24 cellular contexts compared by ENCODE assay signal in genomic region chr1:31830511-31830910, GRCh38. TPM values are rescaled to one million over a fixed set of nuclear protein-coding genes. Genes with fewer than 3 reads are reported as not detected.
DNase-seq lines count a peak whose midpoint lies in the region; TF ChIP-seq lines count a peak whose summit lies in the region.
"Had no signal": no experiment of that assay in that cellular context is flagged by ENCODE, and none has a peak within 500 bp of the region (broad histone marks: within the 10 kb centered on the region; RNA-seq: fewer than 3 reads in every experiment).

No MANE protein-coding gene starts in this region.

- no peak overlapping the region for H3K4me3 ChIP-seq in esophagus muscularis mucosa
- H3K4me3 ChIP-seq: HAP-1, Peyer's patch, SK-N-MC, vagina had no signal

- 86% methylated on average over 8 of the region's 8 CpGs for WGBS in esophagus muscularis mucosa

- no peaks in the 10 kb centered on the region for H3K9me3 ChIP-seq in esophagus muscularis mucosa
- H3K9me3 ChIP-seq: HAP-1, neutrophil, Peyer's patch, vagina had no signal

- no peak for TF ChIP-seq CTCF in esophagus muscularis mucosa (IDR thresholded peaks at IDR 0.05)

- no peak overlapping the region for H3K27ac ChIP-seq in esophagus muscularis mucosa (replicated peaks in 1 of 4)
- H3K27ac ChIP-seq: neutrophil, Peyer's patch, SK-N-MC, vagina, VCaP had no signal

- no peaks in the 10 kb centered on the region for H3K36me3 ChIP-seq in esophagus muscularis mucosa
- H3K36me3 ChIP-seq: HAP-1, neutrophil, Peyer's patch, vagina had no signal

- TF ChIP-seq EP300 in esophagus muscularis mucosa (IDR thresholded peaks at IDR 0.05) = no peak

- H3K4me1 ChIP-seq in esophagus muscularis mucosa = no peaks in the 10 kb centered on the region
- H3K4me1 ChIP-seq: HAP-1, vagina had no signal

- H3K27me3 ChIP-seq in esophagus muscularis mucosa = peaks cover 0 to 15% (median 0%) of the 10 kb centered on the region in 4 donors
- H3K27me3 ChIP-seq: neutrophil, Peyer's patch, vagina had no signal

- intact Hi-C loops in esophagus muscularis mucosa (cut with DNase I) (no loop called here), posterior vena cava (cut with DNase I) (loop anchor here in 1 of 2 donors (1.0 kb wide), 1 partner anchor 16 kb away; no protein-coding TSS in a partner anchor)

- DNase-seq in COLO668 (lab: John Stamatoyannopoulos, UW; ENCODE audit: unreplicated experiment) = peak; percentile 92
- peak; percentile 24 for DNase-seq in NCI-H1092 (lab: John Stamatoyannopoulos, UW)
- DNase-seq in NCI-H526 treated with DMSO at 0.1 percent for 48 hours (lab: John Stamatoyannopoulos, UW) = peak; percentile 23
- DNase-seq in esophagus muscularis mucosa (ENCODE audit: extremely low spot score) = peak; percentile 78
- no peak for DNase-seq in RKO (ENCODE audit: low spot score)
- no peak for DNase-seq in SW480 (ENCODE audit: low spot score)
- no peak for DNase-seq in posterior vena cava (ENCODE audit: low spot score)
- DNase-seq in dedifferentiated amniotic fluid mesenchymal stem cell (ENCODE audit: extremely low spot score) = no peak
- DNase-seq: activated T-cell treated with anti-CD3 and anti-CD28 coated beads, Interleukin-2, amount 50 U/mL, for 1 hour; C1 segment of cervical spinal cord; Calu3; GF-D8; kidney; NCI-H1048; NCI-H2227 treated with DMSO at 0.1 percent for 48 hours; stimulated activated CD4-positive, alpha-beta T cell treated with anti-CD3 and anti-CD28 coated beads, Interleukin-1b, Interleukin-23, amount 100 ng/mL, for 48 hours had no signal

- no peak for TF ChIP-seq POLR2A in esophagus muscularis mucosa (IDR thresholded peaks at IDR 0.05; ENCODE audit: low read depth)

RNA-seq across cellular contexts. Expression of gene SPOCD1, which starts 14.7 kb away (rescaled TPM):
- total RNA-seq in esophagus muscularis mucosa = under 1 TPM in 3 of 4 donors, not detected in 1; 0.17 to 0.19 (median 0.17) TPM
- 10 to 100 TPM; 13.5 to 23.0 TPM for total RNA-seq in posterior vena cava
- total RNA-seq: T-helper 2 cell treated with Interferon-gamma antibody and Interleukin-4, amounts not matched to agents 100 ng/mL and 5 ng/mL, for 36 hours; temporal lobe had no signal

Comparison
In these comparisons a context has a peak if more than half of its experiments do, and no peak if none do; other contexts are left out.
1. DNase-seq: peak in COLO668 (single experiment), NCI-H1092 (single experiment), NCI-H526 treated with DMSO at 0.1 percent for 48 hours (single experiment) and esophagus muscularis mucosa (single experiment); none in RKO (single experiment), SW480 (single experiment), posterior vena cava (single experiment) and dedifferentiated amniotic fluid mesenchymal stem cell (single experiment).
2. RNA of gene SPOCD1, which starts 14.7 kb away (total RNA-seq): 13.5 to 23.0 TPM in posterior vena cava; 0.17 to 0.19 TPM in esophagus muscularis mucosa; every median in the first group is over 10 times any median in the second.